In genomic region chr1:47437518-47438320, GRCh38 we compare ENCODE assay signal across 8 cellular contexts. TPM values are rescaled to one million over a fixed set of nuclear protein-coding genes. Genes with fewer than 3 reads are reported as not detected.
DNase-seq lines count a peak whose midpoint lies in the region; TF ChIP-seq lines count a peak whose summit lies in the region.

TSS of gene FOXD2 (plus strand) at chr1:47438044. CDS start at chr1:47438136, 92 bp downstream.

- peak within 1 kb of the TSS; percentile 74 for H3K27ac Mint-ChIP-seq in type B pancreatic cell

- no peak within 1 kb of the TSS for H4K12ac ChIP-seq in trophoblast cell (ENCODE audit: low read depth, low read length)

- DNase-seq in GM04504 (ENCODE audit: low read depth) (peak; percentile 61), H7 (peak; percentile 99), LNCaP clone FGC (ENCODE audit: low read depth) (peak; percentile 26), SHP77 treated with DMSO at 0.1 percent for 48 hours (lab: John Stamatoyannopoulos, UW) (peak; percentile 49), head of caudate nucleus (peak in 39 of 42 donors; percentile 24 to 88 (median 68)), trophoblast cell (peak; percentile 60 to 79), type B pancreatic cell (ENCODE audit: extremely low spot score, unreplicated experiment) (peak; percentile 96)
- peak; percentile 93 for DNase-seq in activated naive CD4-positive, alpha-beta T cell treated with Interleukin-2 at 50 U/mL for 16 hours

- H2BK120ac ChIP-seq in trophoblast cell (ENCODE audit: insufficient read depth, low read length, poor library complexity) = no peak within 1 kb of the TSS

- WGBS in trophoblast cell (ENCODE audit: extremely low coverage, insufficient coverage, insufficient read length) = no CpG with 5 or more reads among the region's 94 CpGs

- H3K18ac ChIP-seq in trophoblast cell (ENCODE audit: low read length) = no peak within 1 kb of the TSS

- H3K9me3 Mint-ChIP-seq in type B pancreatic cell = no peaks in the 10 kb centered on the region

- peaks cover 47% of the 10 kb centered on the region for H3K27me3 Mint-ChIP-seq in type B pancreatic cell

- peak within 1 kb of the TSS; percentile 92 for H3K4me3 Mint-ChIP-seq in type B pancreatic cell

- H3K4me2 ChIP-seq in trophoblast cell (ENCODE audit: low read length) = peak within 1 kb of the TSS; percentile 94

- no peak within 1 kb of the TSS for H4K91ac ChIP-seq in trophoblast cell (ENCODE audit: low read depth, low read length)

- no peak within 1 kb of the TSS for H3K23ac ChIP-seq in trophoblast cell (ENCODE audit: low read length)

- peaks cover 4% of the 10 kb centered on the region for H3K9me3 ChIP-seq in trophoblast cell (ENCODE audit: insufficient read depth, low read depth, low read length)

- no peak within 1 kb of the TSS for H2AK5ac ChIP-seq in trophoblast cell (ENCODE audit: low read length)

- H3K27me3 ChIP-seq in H7 (ENCODE audit: control insufficient read depth, insufficient read depth, low read length) (peaks cover 97% of the 10 kb centered on the region), trophoblast cell (ENCODE audit: insufficient read depth, low read length) (peaks cover 93% of the 10 kb centered on the region)

- H3K79me1 ChIP-seq in trophoblast cell (ENCODE audit: low read length) = no peaks in the 10 kb centered on the region

- H3K79me2 ChIP-seq in trophoblast cell (ENCODE audit: control insufficient read depth, insufficient read depth, low read length, poor library complexity) = no peaks in the 10 kb centered on the region

- TF ChIP-seq CTCF in LNCaP clone FGC (IDR thresholded peaks at IDR 0.05; ENCODE audit: control insufficient read depth, extremely low read depth, insufficient read depth) (peak; percentile 70), type B pancreatic cell (conservative IDR thresholded peaks at IDR 0.05) (peak; percentile 100)

- H3K9ac ChIP-seq in trophoblast cell (ENCODE audit: low read length) = no peak within 1 kb of the TSS

- peaks cover 10 to 16% of the 10 kb centered on the region in 2 experiments for H3K4me1 ChIP-seq in trophoblast cell (ENCODE audit: control insufficient read depth in 1 of 2, insufficient read depth in 2 of 2, low read length in 2 of 2)

- H2BK12ac ChIP-seq in trophoblast cell (ENCODE audit: low read length) = no peak within 1 kb of the TSS

- H3K4me3 ChIP-seq in H7 (ENCODE audit: insufficient read depth, low read depth, low read length) (peak within 1 kb of the TSS; percentile 65), LNCaP clone FGC (ENCODE audit: low read depth, low read length) (peak within 1 kb of the TSS; percentile 56), trophoblast cell (ENCODE audit: low read depth, low read length) (peak within 1 kb of the TSS; percentile 76)

- intact Hi-C loops in head of caudate nucleus (cut with DNase I) = loop anchor here (5.0 kb wide), 1 partner anchor 275 kb away; no protein-coding TSS in a partner anchor

- H3K36me3 Mint-ChIP-seq in type B pancreatic cell = no peaks in the 10 kb centered on the region

- no peak within 1 kb of the TSS for H3K27ac ChIP-seq in trophoblast cell (ENCODE audit: low read depth, low read length)

- H3K4ac ChIP-seq in trophoblast cell (ENCODE audit: low read depth, low read length) = no peak within 1 kb of the TSS

- peaks cover 25% of the 10 kb centered on the region for H3K4me1 Mint-ChIP-seq in type B pancreatic cell (ENCODE audit: unreplicated experiment)

- H3K36me3 ChIP-seq in H7 (replicated peaks; ENCODE audit: control insufficient read depth, insufficient read depth, low read length) (no peaks in the 10 kb centered on the region), trophoblast cell (ENCODE audit: control insufficient read depth in 1 of 2, insufficient read depth in 2 of 2, low read length in 2 of 2) (no peaks in the 10 kb centered on the region)

- H2AFZ ChIP-seq in trophoblast cell (ENCODE audit: insufficient read depth, low read length, poor library complexity) = peak within 1 kb of the TSS; percentile 85

- H3K14ac ChIP-seq in trophoblast cell (ENCODE audit: low read length) = no peak within 1 kb of the TSS

- H4K8ac ChIP-seq in trophoblast cell (ENCODE audit: low read depth, low read length) = peak within 1 kb of the TSS; percentile 77

- no peak within 1 kb of the TSS for H2BK5ac ChIP-seq in trophoblast cell (ENCODE audit: low read depth, low read length, poor library complexity)

RNA-seq across cellular contexts. Expression of gene FOXD2, which starts in this region (rescaled TPM):
- 0.83 and 1.1 TPM in 2 replicates for total RNA-seq in H7 (2014; rRNA removed; shearing (Covaris generic))
- polyA plus RNA-seq in trophoblast cell (2013) = 0.01 TPM in 1 of 2 replicates, not detected in the other
- 0.64 and 4.9 TPM in 2 replicates for total RNA-seq in type B pancreatic cell (ENCODE audit: low replicate concordance)

Comparison
In these comparisons a context has a peak if more than half of its experiments do, and no peak if none do; other contexts are left out.
1. DNase-seq: peak in every context shown above with its lines; median percentile 99 in H7; 96 in type B pancreatic cell; 93 in activated naive CD4-positive, alpha-beta T cell treated with Interleukin-2 at 50 U/mL for 16 hours; 70 in trophoblast cell; 68 in head of caudate nucleus; 61 in GM04504; 49 in SHP77 treated with DMSO at 0.1 percent for 48 hours; 26 in LNCaP clone FGC.